Comparison of ENCODE assay signal across 1 cellular context in genomic region chr2:170227467-170228075, GRCh38.
TF ChIP-seq lines count a peak whose summit lies in the region.

No MANE protein-coding gene starts in this region.

TF ChIP-seq in K562, 482 proteins besides CTCF, POLR2A, EP300 and RAD21 (continued from another document):
- TF ChIP-seq, protein P1, sequence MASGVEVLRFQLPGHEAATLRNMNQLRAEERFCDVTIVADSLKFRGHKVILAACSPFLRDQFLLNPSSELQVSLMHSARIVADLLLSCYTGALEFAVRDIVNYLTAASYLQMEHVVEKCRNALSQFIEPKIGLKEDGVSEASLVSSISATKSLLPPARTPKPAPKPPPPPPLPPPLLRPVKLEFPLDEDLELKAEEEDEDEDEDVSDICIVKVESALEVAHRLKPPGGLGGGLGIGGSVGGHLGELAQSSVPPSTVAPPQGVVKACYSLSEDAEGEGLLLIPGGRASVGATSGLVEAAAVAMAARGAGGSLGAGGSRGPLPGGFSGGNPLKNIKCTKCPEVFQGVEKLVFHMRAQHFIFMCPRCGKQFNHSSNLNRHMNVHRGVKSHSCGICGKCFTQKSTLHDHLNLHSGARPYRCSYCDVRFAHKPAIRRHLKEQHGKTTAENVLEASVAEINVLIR (CRISPR knock-in tag; IDR thresholded peaks at IDR 0.05) = no peak
- TF ChIP-seq CREB3 (tag; conservative IDR thresholded peaks at IDR 0.05; ENCODE audit: low read depth) (no peak), BRD4 (IDR thresholded peaks at IDR 0.05) (no peak), TSC22D4 (tag; IDR thresholded peaks at IDR 0.05) (no peak), TEAD2 (tag; IDR thresholded peaks at IDR 0.05) (no peak), DPF2 (IDR thresholded peaks at IDR 0.05) (no peak), ZMIZ1 (IDR thresholded peaks at IDR 0.05; ENCODE audit: low read depth in 2 of 2, low read length in 2 of 2) (no peak), ZBTB43 (CRISPR knock-in tag; IDR thresholded peaks at IDR 0.05) (no peak), MYNN (IDR thresholded peaks at IDR 0.05) (no peak), MYNN (CRISPR knock-in tag; IDR thresholded peaks at IDR 0.05) (no peak), ZNF512 (tag; IDR thresholded peaks at IDR 0.05) (no peak)
- TF ChIP-seq, protein P2, sequence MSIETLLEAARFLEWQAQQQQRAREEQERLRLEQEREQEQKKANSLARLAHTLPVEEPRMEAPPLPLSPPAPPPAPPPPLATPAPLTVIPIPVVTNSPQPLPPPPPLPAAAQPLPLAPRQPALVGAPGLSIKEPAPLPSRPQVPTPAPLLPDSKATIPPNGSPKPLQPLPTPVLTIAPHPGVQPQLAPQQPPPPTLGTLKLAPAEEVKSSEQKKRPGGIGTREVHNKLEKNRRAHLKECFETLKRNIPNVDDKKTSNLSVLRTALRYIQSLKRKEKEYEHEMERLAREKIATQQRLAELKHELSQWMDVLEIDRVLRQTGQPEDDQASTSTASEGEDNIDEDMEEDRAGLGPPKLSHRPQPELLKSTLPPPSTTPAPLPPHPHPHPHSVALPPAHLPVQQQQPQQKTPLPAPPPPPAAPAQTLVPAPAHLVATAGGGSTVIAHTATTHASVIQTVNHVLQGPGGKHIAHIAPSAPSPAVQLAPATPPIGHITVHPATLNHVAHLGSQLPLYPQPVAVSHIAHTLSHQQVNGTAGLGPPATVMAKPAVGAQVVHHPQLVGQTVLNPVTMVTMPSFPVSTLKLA (conservative IDR thresholded peaks at IDR 0.05) = no peak
- TF ChIP-seq, protein P3, sequence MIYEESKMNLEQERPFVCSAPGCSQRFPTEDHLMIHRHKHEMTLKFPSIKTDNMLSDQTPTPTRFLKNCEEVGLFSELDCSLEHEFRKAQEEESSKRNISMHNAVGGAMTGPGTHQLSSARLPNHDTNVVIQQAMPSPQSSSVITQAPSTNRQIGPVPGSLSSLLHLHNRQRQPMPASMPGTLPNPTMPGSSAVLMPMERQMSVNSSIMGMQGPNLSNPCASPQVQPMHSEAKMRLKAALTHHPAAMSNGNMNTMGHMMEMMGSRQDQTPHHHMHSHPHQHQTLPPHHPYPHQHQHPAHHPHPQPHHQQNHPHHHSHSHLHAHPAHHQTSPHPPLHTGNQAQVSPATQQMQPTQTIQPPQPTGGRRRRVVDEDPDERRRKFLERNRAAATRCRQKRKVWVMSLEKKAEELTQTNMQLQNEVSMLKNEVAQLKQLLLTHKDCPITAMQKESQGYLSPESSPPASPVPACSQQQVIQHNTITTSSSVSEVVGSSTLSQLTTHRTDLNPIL (CRISPR knock-in tag; IDR thresholded peaks at IDR 0.05) = no peak
